In the genomic region with DNA sequence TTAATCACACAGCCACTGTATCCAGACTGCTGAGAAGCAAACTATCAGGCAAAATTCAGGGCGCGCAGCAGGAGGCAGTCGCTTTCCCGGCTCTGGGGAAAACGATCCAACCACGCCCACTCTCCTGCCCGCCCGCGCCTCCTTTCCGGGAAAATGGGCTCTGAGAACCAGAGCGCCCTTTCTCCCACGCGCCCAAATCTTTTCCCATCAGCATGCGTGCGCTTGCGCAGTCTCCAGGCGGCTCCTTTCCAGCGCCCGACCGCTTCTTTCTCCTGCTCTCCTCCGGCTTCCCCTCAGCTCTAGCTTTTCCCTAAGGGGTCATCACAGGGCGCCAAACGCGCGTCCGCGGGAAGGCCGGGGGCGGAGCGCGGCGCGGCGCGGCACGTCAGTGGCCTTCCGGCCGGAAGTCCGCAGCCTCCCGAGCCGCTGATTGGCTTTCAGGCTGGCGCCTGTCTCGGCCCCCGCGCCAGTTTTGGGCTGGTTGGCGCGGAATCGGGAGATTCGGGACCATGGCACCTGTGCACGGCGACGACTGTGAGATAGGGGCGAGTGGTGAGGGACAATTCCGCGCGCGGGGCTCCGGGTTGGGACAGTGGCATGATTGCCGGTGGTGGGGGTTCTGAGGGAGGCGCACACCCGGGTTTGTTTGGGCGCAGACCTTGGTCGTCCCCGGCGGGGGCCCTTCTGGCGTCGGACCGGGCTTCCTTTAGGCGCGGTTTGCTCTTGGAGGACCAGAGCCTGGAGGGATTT, we compare ENCODE assay signal across 1 cellular context.
TF ChIP-seq lines count a peak whose summit lies in the region.

A gene with protein sequence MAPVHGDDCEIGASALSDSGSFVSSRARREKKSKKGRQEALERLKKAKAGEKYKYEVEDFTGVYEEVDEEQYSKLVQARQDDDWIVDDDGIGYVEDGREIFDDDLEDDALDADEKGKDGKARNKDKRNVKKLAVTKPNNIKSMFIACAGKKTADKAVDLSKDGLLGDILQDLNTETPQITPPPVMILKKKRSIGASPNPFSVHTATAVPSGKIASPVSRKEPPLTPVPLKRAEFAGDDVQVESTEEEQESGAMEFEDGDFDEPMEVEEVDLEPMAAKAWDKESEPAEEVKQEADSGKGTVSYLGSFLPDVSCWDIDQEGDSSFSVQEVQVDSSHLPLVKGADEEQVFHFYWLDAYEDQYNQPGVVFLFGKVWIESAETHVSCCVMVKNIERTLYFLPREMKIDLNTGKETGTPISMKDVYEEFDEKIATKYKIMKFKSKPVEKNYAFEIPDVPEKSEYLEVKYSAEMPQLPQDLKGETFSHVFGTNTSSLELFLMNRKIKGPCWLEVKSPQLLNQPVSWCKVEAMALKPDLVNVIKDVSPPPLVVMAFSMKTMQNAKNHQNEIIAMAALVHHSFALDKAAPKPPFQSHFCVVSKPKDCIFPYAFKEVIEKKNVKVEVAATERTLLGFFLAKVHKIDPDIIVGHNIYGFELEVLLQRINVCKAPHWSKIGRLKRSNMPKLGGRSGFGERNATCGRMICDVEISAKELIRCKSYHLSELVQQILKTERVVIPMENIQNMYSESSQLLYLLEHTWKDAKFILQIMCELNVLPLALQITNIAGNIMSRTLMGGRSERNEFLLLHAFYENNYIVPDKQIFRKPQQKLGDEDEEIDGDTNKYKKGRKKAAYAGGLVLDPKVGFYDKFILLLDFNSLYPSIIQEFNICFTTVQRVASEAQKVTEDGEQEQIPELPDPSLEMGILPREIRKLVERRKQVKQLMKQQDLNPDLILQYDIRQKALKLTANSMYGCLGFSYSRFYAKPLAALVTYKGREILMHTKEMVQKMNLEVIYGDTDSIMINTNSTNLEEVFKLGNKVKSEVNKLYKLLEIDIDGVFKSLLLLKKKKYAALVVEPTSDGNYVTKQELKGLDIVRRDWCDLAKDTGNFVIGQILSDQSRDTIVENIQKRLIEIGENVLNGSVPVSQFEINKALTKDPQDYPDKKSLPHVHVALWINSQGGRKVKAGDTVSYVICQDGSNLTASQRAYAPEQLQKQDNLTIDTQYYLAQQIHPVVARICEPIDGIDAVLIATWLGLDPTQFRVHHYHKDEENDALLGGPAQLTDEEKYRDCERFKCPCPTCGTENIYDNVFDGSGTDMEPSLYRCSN (N-terminal part only) (plus strand): TSS at position 466 of the 750 bp plus-strand sequence. CDS start 44 bp downstream, at position 510.

TF ChIP-seq in SK-N-SH, 30 proteins besides CTCF, POLR2A, EP300 and RAD21 (continued from another document):
- no peak for TF ChIP-seq TCF12 (IDR thresholded peaks at IDR 0.05)
- peak; percentile 21; the same call in 1 of the 2 replicates for TF ChIP-seq SMC3 (IDR thresholded peaks at IDR 0.05; ENCODE audit: low read depth, low read length)
- peak; percentile 61 for TF ChIP-seq GATA2 (CRISPR knock-in tag; IDR thresholded peaks at IDR 0.05)
- TF ChIP-seq, protein P1, sequence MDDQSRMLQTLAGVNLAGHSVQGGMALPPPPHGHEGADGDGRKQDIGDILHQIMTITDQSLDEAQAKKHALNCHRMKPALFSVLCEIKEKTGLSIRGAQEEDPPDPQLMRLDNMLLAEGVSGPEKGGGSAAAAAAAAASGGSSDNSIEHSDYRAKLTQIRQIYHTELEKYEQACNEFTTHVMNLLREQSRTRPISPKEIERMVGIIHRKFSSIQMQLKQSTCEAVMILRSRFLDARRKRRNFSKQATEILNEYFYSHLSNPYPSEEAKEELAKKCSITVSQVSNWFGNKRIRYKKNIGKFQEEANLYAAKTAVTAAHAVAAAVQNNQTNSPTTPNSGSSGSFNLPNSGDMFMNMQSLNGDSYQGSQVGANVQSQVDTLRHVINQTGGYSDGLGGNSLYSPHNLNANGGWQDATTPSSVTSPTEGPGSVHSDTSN (IDR thresholded peaks at IDR 0.05), result no peak; the same call in 1 of the 2 replicates
- TF ChIP-seq MXI1 (IDR thresholded peaks at IDR 0.05; ENCODE audit: low read depth, low read length), result peak; percentile 80
- TF ChIP-seq EZH2phosphoT487 (IDR thresholded peaks at IDR 0.05; ENCODE audit: borderline replicate concordance, low read depth), result no peak
- 0 out of 2 replicates have a peak, but pooled peaks have one; percentile 6 for TF ChIP-seq RXRA (IDR thresholded peaks at IDR 0.05; ENCODE audit: borderline replicate concordance, low read depth)
- peak; percentile 22 for TF ChIP-seq CHD2 (IDR thresholded peaks at IDR 0.05; ENCODE audit: low read length, partially characterized antibody)
- TF ChIP-seq FOXM1 (IDR thresholded peaks at IDR 0.05; ENCODE audit: low read depth), result no peak
- TF ChIP-seq, protein P2, sequence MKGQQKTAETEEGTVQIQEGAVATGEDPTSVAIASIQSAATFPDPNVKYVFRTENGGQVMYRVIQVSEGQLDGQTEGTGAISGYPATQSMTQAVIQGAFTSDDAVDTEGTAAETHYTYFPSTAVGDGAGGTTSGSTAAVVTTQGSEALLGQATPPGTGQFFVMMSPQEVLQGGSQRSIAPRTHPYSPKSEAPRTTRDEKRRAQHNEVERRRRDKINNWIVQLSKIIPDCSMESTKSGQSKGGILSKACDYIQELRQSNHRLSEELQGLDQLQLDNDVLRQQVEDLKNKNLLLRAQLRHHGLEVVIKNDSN (IDR thresholded peaks at IDR 0.05; ENCODE audit: borderline replicate concordance, low read depth), result no peak
- no peak for TF ChIP-seq POLR2AphosphoS5 (IDR thresholded peaks at IDR 0.05; ENCODE audit: low read depth, low read length)
- no peak for TF ChIP-seq YY1 (IDR thresholded peaks at IDR 0.05; ENCODE audit: low read depth)
